Comparison of ENCODE assay signal across 8 cellular contexts in genomic region chrX:136496768-136497555, GRCh38. TPM values are rescaled to one million over a fixed set of nuclear protein-coding genes. Genes with fewer than 3 reads are reported as not detected.
DNase-seq lines count a peak whose midpoint lies in the region; ATAC-seq and TF ChIP-seq lines count a peak whose summit lies in the region.

No MANE protein-coding gene starts in this region.

- H3K36me3 ChIP-seq in left ventricle myocardium inferior (peaks cover 20% of the 10 kb centered on the region), upper lobe of right lung (peaks cover 21% of the 10 kb centered on the region)

- H3K4me3 Mint-ChIP-seq in progenitor cell of endocrine pancreas (ENCODE audit: low read depth): peak overlapping the region; percentile 91

- no peaks in the 10 kb centered on the region for H3K9me3 ChIP-seq in left ventricle myocardium inferior (replicated peaks)
- no peaks in the 10 kb centered on the region for H3K9me3 ChIP-seq in upper lobe of right lung

- H3K9me3 Mint-ChIP-seq in progenitor cell of endocrine pancreas (ENCODE audit: low read depth): peaks cover 3% of the 10 kb centered on the region

- ATAC-seq in GM18498 (IDR thresholded peaks at IDR 0.05; ENCODE audit: unreplicated experiment): peak; percentile 87
- ATAC-seq in HG02884 (IDR thresholded peaks at IDR 0.05; ENCODE audit: unreplicated experiment): peak; percentile 70
- ATAC-seq in upper lobe of right lung: peak; percentile 96

- DNase-seq in NCI-H146 (lab: John Stamatoyannopoulos, UW) (peak; percentile 87), T-helper 1 cell (peak; percentile 74 to 92 (median 82)), amniotic stem cell (lab: John Stamatoyannopoulos, UW) (peak; percentile 39), left ventricle myocardium inferior (peak; percentile 83), progenitor cell of endocrine pancreas (ENCODE audit: low spot score, unreplicated experiment) (peak; percentile 61), upper lobe of right lung (peak; percentile 90)

- TF ChIP-seq CTCF in left ventricle myocardium inferior (IDR thresholded peaks at IDR 0.05; ENCODE audit: borderline replicate concordance) (no peak), progenitor cell of endocrine pancreas (IDR thresholded peaks at IDR 0.05; ENCODE audit: unreplicated experiment) (no peak), upper lobe of right lung (IDR thresholded peaks at IDR 0.05) (no peak)

- H3K27me3 ChIP-seq in left ventricle myocardium inferior (ENCODE audit: low read depth) (peaks cover 4% of the 10 kb centered on the region), upper lobe of right lung (no peaks in the 10 kb centered on the region)

- peaks cover 7% of the 10 kb centered on the region for H3K36me3 Mint-ChIP-seq in progenitor cell of endocrine pancreas (ENCODE audit: insufficient read depth)

- peak overlapping the region; percentile 99 for H3K27ac Mint-ChIP-seq in progenitor cell of endocrine pancreas

- intact Hi-C loops in left ventricle myocardium inferior (cut with micrococcal nuclease): no loop called here
- intact Hi-C loops in upper lobe of right lung (cut with DNase I): no loop called here

- peak overlapping the region; percentile 97 for H3K27ac ChIP-seq in left ventricle myocardium inferior (replicated peaks)
- H3K27ac ChIP-seq in upper lobe of right lung: peak overlapping the region; percentile 88

- H3K4me1 Mint-ChIP-seq in progenitor cell of endocrine pancreas (ENCODE audit: low read depth): peaks cover 9% of the 10 kb centered on the region

- peak overlapping the region; percentile 77 for H3K4me3 ChIP-seq in left ventricle myocardium inferior
- peak overlapping the region; percentile 65 for H3K4me3 ChIP-seq in upper lobe of right lung

- no peaks in the 10 kb centered on the region for H3K27me3 Mint-ChIP-seq in progenitor cell of endocrine pancreas

- H3K4me1 ChIP-seq in left ventricle myocardium inferior (peaks cover 27% of the 10 kb centered on the region), upper lobe of right lung (peaks cover 6% of the 10 kb centered on the region)

RNA-seq across cellular contexts. Expression of gene HTATSF1, which starts 0.4 kb away (rescaled TPM):
- 63.6 TPM for total RNA-seq in left ventricle myocardium inferior
- total RNA-seq in progenitor cell of endocrine pancreas: 56.6 and 60.4 TPM in 2 replicates
- 23.9 TPM for total RNA-seq in upper lobe of right lung

RNA-seq across cellular contexts. Expression of gene BRS3, which starts 9.2 kb away (rescaled TPM):
- not detected for total RNA-seq in left ventricle myocardium inferior
- 0.10 TPM in 1 of 2 replicates, not detected in the other for total RNA-seq in progenitor cell of endocrine pancreas
- not detected for total RNA-seq in upper lobe of right lung

RNA-seq across cellular contexts. Expression of gene VGLL1, which starts 35.1 kb away (rescaled TPM):
- total RNA-seq in left ventricle myocardium inferior (not detected), progenitor cell of endocrine pancreas (0.24 and 1.8 TPM in 2 replicates), upper lobe of right lung (1.6 TPM)

Comparison
In these comparisons a context has a peak if more than half of its experiments do, and no peak if none do; other contexts are left out.
1. Peak in every context shown above with its lines: DNase-seq, ATAC-seq, H3K4me3 ChIP-seq and H3K27ac ChIP-seq.
2. DNase-seq: peak in every context shown above with its lines; median percentile 90 in upper lobe of right lung; 87 in NCI-H146; 83 in left ventricle myocardium inferior; 82 in T-helper 1 cell; 61 in progenitor cell of endocrine pancreas; 39 in amniotic stem cell.